Comparison of ENCODE assay signal across 17 cellular contexts in the genomic region with DNA sequence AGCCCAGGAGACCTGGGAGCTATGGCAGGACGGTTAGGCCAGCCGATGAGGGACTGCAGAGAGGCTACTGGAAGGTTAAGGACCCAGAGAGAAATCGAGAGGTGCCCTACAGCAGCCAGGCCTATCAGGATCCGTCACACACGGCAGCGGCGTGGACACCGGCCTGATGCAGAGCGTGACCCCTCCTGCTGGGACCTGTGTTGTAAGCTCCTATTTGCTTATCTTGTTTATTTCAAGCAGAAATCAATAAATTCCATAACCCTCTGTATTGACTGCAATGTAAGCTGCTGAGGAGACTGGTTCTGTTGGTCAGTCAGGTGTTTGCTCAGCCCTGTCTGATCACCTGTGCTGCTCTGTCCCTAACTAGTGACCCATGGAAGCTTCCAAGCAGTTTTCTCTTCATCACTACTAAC.
"Had no signal": no experiment of that assay in that cellular context is flagged by ENCODE, and none has a peak within 500 bp of the region (broad histone marks: within the 10 kb centered on the region; RNA-seq: fewer than 3 reads in every experiment).

No MANE protein-coding gene starts in this region.

- H3K27me3 Mint-ChIP-seq: activated naive CD4-positive, alpha-beta T cell treated with anti-CD3 and anti-CD28 coated beads, Interleukin-2, amount 50 U/mL, for 24 hours; natural killer cell treated with Interleukin-12 subunit alpha and Interleukin-12 subunit beta and Interleukin-15 and Interleukin-18, amount 100 ng/mL, for 72 hours had no signal

- DNase-seq: activated CD4-positive, alpha-beta T cell treated with anti-CD3 and anti-CD28 coated beads, Interleukin-2, amount 50 U/mL, for 1 hour; activated CD4-positive, CD25-positive, alpha-beta regulatory T cell treated with anti-CD3 and anti-CD28 coated beads, Interleukin-2, amount 50 U/mL, for 72 hours; activated CD8-positive, alpha-beta memory T cell treated with anti-CD3 and anti-CD28 coated beads, Interleukin-2, amount 50 U/mL, for 48 hours; activated effector memory CD4-positive, alpha-beta T cell treated with anti-CD3 and anti-CD28 coated beads, Interleukin-2, amount 50 U/mL, for 16 hours; activated T-cell treated with anti-CD3 and anti-CD28 coated beads, Interleukin-2, amount 50 U/mL, for 48 hours; adrenal gland; dermis blood vessel endothelial cell; left cardiac atrium; lower lobe of right lung; right cardiac atrium; stimulated activated CD4-positive, alpha-beta T cell treated with anti-CD3 and anti-CD28 coated beads, Interleukin-15, amount 100 ng/mL, for 24 hours; stimulated activated CD4-positive, alpha-beta T cell treated with anti-CD3 and anti-CD28 coated beads, Interleukin-2, amount 100 ng/mL, for 48 hours; thyroid gland had no signal

- H3K4me3 Mint-ChIP-seq: activated naive CD4-positive, alpha-beta T cell treated with anti-CD3 and anti-CD28 coated beads, Interleukin-2, amount 50 U/mL, for 24 hours; natural killer cell treated with Interleukin-12 subunit alpha and Interleukin-12 subunit beta and Interleukin-15 and Interleukin-18, amount 100 ng/mL, for 72 hours; T-helper 1 cell treated with Interleukin-12 subunit alpha and Interleukin-12 subunit beta and Interleukin-4 antibody, amounts not matched to agents 30 μg/mL and 1 μg/mL, for 36 hours had no signal

- H3K9me3 Mint-ChIP-seq: activated naive CD4-positive, alpha-beta T cell treated with anti-CD3 and anti-CD28 coated beads, Interleukin-2, amount 50 U/mL, for 24 hours; natural killer cell treated with Interleukin-12 subunit alpha and Interleukin-12 subunit beta and Interleukin-15 and Interleukin-18, amount 100 ng/mL, for 72 hours; T-helper 1 cell treated with Interleukin-12 subunit alpha and Interleukin-12 subunit beta and Interleukin-4 antibody, amounts not matched to agents 30 μg/mL and 1 μg/mL, for 36 hours had no signal

- H3K9me3 ChIP-seq: adrenal gland, lower lobe of right lung, thyroid gland had no signal

- H3K36me3 Mint-ChIP-seq: natural killer cell treated with Interleukin-12 subunit alpha and Interleukin-12 subunit beta and Interleukin-15 and Interleukin-18, amount 100 ng/mL, for 72 hours had no signal

- H3K27me3 ChIP-seq: adrenal gland, thyroid gland had no signal

- H3K4me1 Mint-ChIP-seq: activated naive CD4-positive, alpha-beta T cell treated with anti-CD3 and anti-CD28 coated beads, Interleukin-2, amount 50 U/mL, for 24 hours had no signal

- ATAC-seq: left cardiac atrium; lower lobe of right lung; natural killer cell treated with Interleukin-12 subunit alpha and Interleukin-12 subunit beta and Interleukin-15 and Interleukin-18, amount 100 ng/mL, for 72 hours; right cardiac atrium had no signal

- H3K27ac Mint-ChIP-seq: activated naive CD4-positive, alpha-beta T cell treated with anti-CD3 and anti-CD28 coated beads, Interleukin-2, amount 50 U/mL, for 24 hours; natural killer cell treated with Interleukin-12 subunit alpha and Interleukin-12 subunit beta and Interleukin-15 and Interleukin-18, amount 100 ng/mL, for 72 hours; T-helper 1 cell treated with Interleukin-12 subunit alpha and Interleukin-12 subunit beta and Interleukin-4 antibody, amounts not matched to agents 30 μg/mL and 1 μg/mL, for 36 hours had no signal

- H3K4me3 ChIP-seq: adrenal gland, lower lobe of right lung, skin epidermis, thyroid gland had no signal

- H3K27ac ChIP-seq: lower lobe of right lung, skin epidermis had no signal
